ENCODE assay signal across 14 cellular contexts in genomic region chr9:9215050-9215449, GRCh38.
A peak's percentile ranks its signal among the peaks of the same experiment; 100 is the strongest.
DNase-seq lines count a peak whose midpoint lies in the region; ATAC-seq, FAIRE-seq and TF ChIP-seq lines count a peak whose summit lies in the region.
"Had no signal": no experiment of that assay in that cellular context is flagged by ENCODE, and none has a peak within 500 bp of the region (broad histone marks: within the 10 kb centered on the region; RNA-seq: fewer than 3 reads in every experiment).

No MANE protein-coding gene starts in this region.

- H3K27me3 ChIP-seq in bronchial epithelial cell (ENCODE audit: control insufficient read depth, insufficient read depth, low read length) (no peaks in the 10 kb centered on the region), left lung (no peaks in the 10 kb centered on the region)
- H3K27me3 ChIP-seq: BLaER1 had no signal

- intact Hi-C loops in left lung (cut with DNase I): no loop called here

- H3K4me3 Mint-ChIP-seq in chondrocyte (ENCODE audit: unreplicated experiment) (no peak overlapping the region), WTC11 (no peak overlapping the region)
- H3K4me3 Mint-ChIP-seq: CD8-positive, alpha-beta memory T cell had no signal

- ATAC-seq in left lung (peak; percentile 52), WTC11 (no peak)

- peak; percentile 25 for DNase-seq in NCI-H748 (lab: John Stamatoyannopoulos, UW; ENCODE audit: unreplicated experiment)
- DNase-seq in NCI-H748 treated with DMSO at 0.1 percent for 48 hours (lab: John Stamatoyannopoulos, UW): no peak
- peak; percentile 37 for DNase-seq in bronchial epithelial cell (ENCODE audit: low read depth)
- no peak for DNase-seq in left lung
- DNase-seq in chondrocyte (ENCODE audit: low spot score): no peak
- no peak for DNase-seq in NCI-H446 treated with DMSO at 0.1 percent for 48 hours (lab: John Stamatoyannopoulos, UW)
- no peak for DNase-seq in WTC11 (ENCODE audit: low spot score)
- DNase-seq: 8988T; AML-193; Caco-2; CD8-positive, alpha-beta memory T cell had no signal

- no peaks in the 10 kb centered on the region for H3K4me1 Mint-ChIP-seq in chondrocyte (ENCODE audit: low read depth)
- H3K4me1 Mint-ChIP-seq in WTC11: peaks cover 8% of the 10 kb centered on the region
- H3K4me1 Mint-ChIP-seq: CD8-positive, alpha-beta memory T cell had no signal

- H3K4me1 ChIP-seq in left lung: no peaks in the 10 kb centered on the region
- H3K4me1 ChIP-seq: BLaER1, Caco-2, HAP-1 had no signal

- TF ChIP-seq CTCF in bronchial epithelial cell (IDR thresholded peaks at IDR 0.05; ENCODE audit: insufficient read depth, low read length, severe bottlenecking): no peak
- TF ChIP-seq CTCF in left lung (IDR thresholded peaks at IDR 0.05): no peak
- TF ChIP-seq CTCF in chondrocyte (IDR thresholded peaks at IDR 0.05): no peak
- TF ChIP-seq CTCF in WTC11 (IDR thresholded peaks at IDR 0.05): no peak

- H3K27ac Mint-ChIP-seq in chondrocyte (ENCODE audit: unreplicated experiment) (no peak overlapping the region), WTC11 (no peak overlapping the region)
- H3K27ac Mint-ChIP-seq: CD8-positive, alpha-beta memory T cell had no signal

- POLR2A ChIA-PET in WTC11 (lab: Charles Lee): no interaction called here

- no peaks in the 10 kb centered on the region for H3K9me3 Mint-ChIP-seq in chondrocyte (ENCODE audit: low read depth)
- H3K9me3 Mint-ChIP-seq in WTC11: no peaks in the 10 kb centered on the region

- H3K4me3 ChIP-seq in bronchial epithelial cell (ENCODE audit: low read depth, low read length) (no peak overlapping the region), left lung (no peak overlapping the region)
- H3K4me3 ChIP-seq: BLaER1, HAP-1 had no signal

- H3K36me3 ChIP-seq in bronchial epithelial cell (ENCODE audit: control insufficient read depth, insufficient read depth, low read length) (no peaks in the 10 kb centered on the region), left lung (no peaks in the 10 kb centered on the region)
- H3K36me3 ChIP-seq: BLaER1, HAP-1 had no signal

- peaks cover 3% of the 10 kb centered on the region for H3K27me3 Mint-ChIP-seq in chondrocyte (ENCODE audit: low read depth)
- no peaks in the 10 kb centered on the region for H3K27me3 Mint-ChIP-seq in WTC11 (ENCODE audit: low read depth)
- H3K27me3 Mint-ChIP-seq: CD8-positive, alpha-beta memory T cell had no signal

- H3K36me3 Mint-ChIP-seq in chondrocyte (ENCODE audit: low read depth): no peaks in the 10 kb centered on the region
- no peaks in the 10 kb centered on the region for H3K36me3 Mint-ChIP-seq in WTC11
- H3K36me3 Mint-ChIP-seq: CD8-positive, alpha-beta memory T cell had no signal

- FAIRE-seq in bronchial epithelial cell (lab: Jason Lieb, UNC): no peak
- FAIRE-seq: H1 had no signal

- CTCF ChIA-PET in WTC11 (lab: Charles Lee): no interaction called here

- no peak overlapping the region for H3K27ac ChIP-seq in left lung
- H3K27ac ChIP-seq: BLaER1 had no signal

- H3K9me3 ChIP-seq in left lung: no peaks in the 10 kb centered on the region
- H3K9me3 ChIP-seq: BLaER1, Caco-2, HAP-1 had no signal

TF ChIP-seq in WTC11, 78 proteins besides CTCF, POLR2A, EP300 and RAD21:
- TF ChIP-seq ATF3 (CRISPR knock-in tag; conservative IDR thresholded peaks at IDR 0.05) (no peak), ZNF425 (CRISPR knock-in tag; conservative IDR thresholded peaks at IDR 0.05) (no peak)

Comparison
In these comparisons a context has a peak if more than half of its experiments do, and no peak if none do; other contexts are left out.
1. DNase-seq: peak in NCI-H748 (single experiment) and bronchial epithelial cell (single experiment); none in NCI-H748 treated with DMSO at 0.1 percent for 48 hours (single experiment), left lung (0 of 2), chondrocyte (single experiment), NCI-H446 treated with DMSO at 0.1 percent for 48 hours (single experiment) and WTC11 (single experiment).